23 cellular contexts compared by ENCODE assay signal in the genomic region with DNA sequence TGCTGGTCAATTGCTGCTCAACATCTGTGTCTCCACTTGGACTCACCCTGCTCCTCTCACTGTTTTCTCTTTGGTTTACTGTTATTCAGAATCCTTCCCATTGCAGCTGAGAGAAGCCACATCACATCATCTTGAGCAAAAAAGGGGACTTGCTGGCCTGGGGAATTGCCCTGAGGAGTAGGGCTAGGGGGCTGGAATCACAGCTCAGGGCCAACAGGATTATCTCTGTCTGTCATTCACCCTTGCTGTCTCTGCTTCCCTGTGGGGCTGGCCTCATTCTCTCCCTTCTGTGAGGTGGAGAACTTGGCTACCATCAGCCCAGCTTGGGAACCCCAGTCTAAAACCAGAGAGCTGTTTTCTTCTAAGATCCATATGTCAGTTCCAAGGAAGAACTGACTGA.
"Had no signal": no experiment of that assay in that cellular context is flagged by ENCODE, and none has a peak within 500 bp of the region (broad histone marks: within the 10 kb centered on the region; RNA-seq: fewer than 3 reads in every experiment).

No MANE protein-coding gene starts in this region.

- H3K4me3 ChIP-seq: esophagus muscularis mucosa, gastroesophageal sphincter, heart left ventricle, hepatocyte, left lung, right lobe of liver, suprapubic skin, transverse colon had no signal

- H3K27me3 ChIP-seq: hepatocyte, right lobe of liver, suprapubic skin, transverse colon had no signal

- H3K4me2 ChIP-seq: hepatocyte had no signal

- H3K9ac ChIP-seq: parathyroid adenoma had no signal

- H3K9me3 ChIP-seq: neutrophil, right lobe of liver, suprapubic skin, transverse colon had no signal

- FAIRE-seq: colon, endothelial cell of umbilical vein, kidney, urothelium cell line had no signal

- H3K27ac Mint-ChIP-seq: dendritic cell treated with granulocyte-macrophage colony-stimulating factor and Interleukin-4, amounts not matched to agents 40 ng/mL and 50 ng/mL, for 4 days; naive thymus-derived CD8-positive, alpha-beta T cell; progenitor cell of endocrine pancreas; stimulated activated naive B cell treated with anti-CD40 and anti-IgM and Interleukin-4, amounts not matched to agents 10 μg/mL and 1 μg/mL and 100 μg/mL, for 72 hours; stimulated activated naive CD8-positive, alpha-beta T cell treated with anti-CD3 and anti-CD28 coated beads, Interleukin-15, Interleukin-2, amounts not matched to agents 100 ng/mL and 50 ng/mL, for 24 hours had no signal

- H3K27ac ChIP-seq: esophagus muscularis mucosa, foreskin keratinocyte, gastroesophageal sphincter, heart left ventricle, hepatocyte, left lung, neutrophil, parathyroid adenoma, right lobe of liver, suprapubic skin, transverse colon had no signal

- H3K4me3 Mint-ChIP-seq: dendritic cell treated with granulocyte-macrophage colony-stimulating factor and Interleukin-4, amounts not matched to agents 40 ng/mL and 50 ng/mL, for 4 days; naive thymus-derived CD8-positive, alpha-beta T cell; stimulated activated naive B cell treated with anti-CD40 and anti-IgM and Interleukin-4, amounts not matched to agents 10 μg/mL and 1 μg/mL and 100 μg/mL, for 72 hours; stimulated activated naive CD8-positive, alpha-beta T cell treated with anti-CD3 and anti-CD28 coated beads, Interleukin-15, Interleukin-2, amounts not matched to agents 100 ng/mL and 50 ng/mL, for 24 hours had no signal

- H3K9me3 Mint-ChIP-seq: stimulated activated naive CD8-positive, alpha-beta T cell treated with anti-CD3 and anti-CD28 coated beads, Interleukin-15, Interleukin-2, amounts not matched to agents 100 ng/mL and 50 ng/mL, for 24 hours had no signal

- H3K4me1 Mint-ChIP-seq: stimulated activated naive B cell treated with anti-CD40 and anti-IgM and Interleukin-4, amounts not matched to agents 10 μg/mL and 1 μg/mL and 100 μg/mL, for 72 hours had no signal

- H3K79me2 ChIP-seq: hepatocyte, parathyroid adenoma had no signal

- H3K4me1 ChIP-seq: esophagus muscularis mucosa, foreskin keratinocyte, gastroesophageal sphincter, heart left ventricle, left lung, parathyroid adenoma, right lobe of liver, transverse colon had no signal

- DNase-seq: central memory CD4-positive, alpha-beta T cell; effector memory CD4-positive, alpha-beta T cell; foreskin keratinocyte; heart left ventricle; kidney; left lung; mesendoderm; right lobe of liver; stimulated activated naive B cell treated with anti-CD40 and anti-IgM and Interleukin-4, amounts not matched to agents 10 μg/mL and 1 μg/mL and 100 μg/mL, for 72 hours; transverse colon had no signal

- H2AFZ ChIP-seq: hepatocyte, parathyroid adenoma had no signal

- H3K36me3 ChIP-seq: esophagus muscularis mucosa, gastroesophageal sphincter, heart left ventricle, left lung, neutrophil, right lobe of liver, suprapubic skin, transverse colon had no signal

- ATAC-seq: foreskin keratinocyte; gastroesophageal sphincter; heart left ventricle; left lung; naive thymus-derived CD8-positive, alpha-beta T cell; right lobe of liver; stimulated activated naive B cell treated with anti-CD40 and anti-IgM and Interleukin-4, amounts not matched to agents 10 μg/mL and 1 μg/mL and 100 μg/mL, for 72 hours had no signal
